ENCODE assay signal across 8 cellular contexts in genomic region chr7:65251851-65252620, GRCh38.
DNase-seq lines count a peak whose midpoint lies in the region; ATAC-seq and TF ChIP-seq lines count a peak whose summit lies in the region.

No MANE protein-coding gene starts in this region.

- peaks cover 5 to 20% of the 10 kb centered on the region in 2 donors for H3K4me1 Mint-ChIP-seq in natural killer cell

- peak; percentile 16 for DNase-seq in stimulated activated CD4-positive, alpha-beta T cell treated with anti-CD3 and anti-CD28 coated beads, Interleukin-1b, Interleukin-23, amount 100 ng/mL, for 48 hours
- no peak for DNase-seq in stimulated activated CD4-positive, alpha-beta T cell treated with anti-CD3 and anti-CD28 coated beads, Interleukin-2, amount 100 ng/mL, for 48 hours
- peak; percentile 85 for DNase-seq in NCI-H526 treated with DMSO at 0.1 percent for 48 hours (lab: John Stamatoyannopoulos, UW)
- peak; percentile 44 to 55 for DNase-seq in activated T-cell treated with anti-CD3 and anti-CD28 coated beads, Interleukin-2, amount 50 U/mL, for 48 hours
- DNase-seq in foreskin fibroblast, result peak; percentile 2 to 37
- no peak for DNase-seq in natural killer cell

- ATAC-seq in HG03139 (IDR thresholded peaks at IDR 0.05; ENCODE audit: unreplicated experiment) (peak; percentile 75), natural killer cell (peak; percentile 79 to 81 (median 79)), HG02840 (IDR thresholded peaks at IDR 0.05; ENCODE audit: low FRiP score, unreplicated experiment) (no peak)

- no peaks in the 10 kb centered on the region for H3K36me3 Mint-ChIP-seq in natural killer cell

- intact Hi-C loops in natural killer cell (cut with micrococcal nuclease), result no loop called here

- TF ChIP-seq CTCF in foreskin fibroblast (IDR thresholded peaks at IDR 0.05; ENCODE audit: low read depth, low read length) (no peak), natural killer cell (IDR thresholded peaks at IDR 0.05) (no peak)

- H3K27ac Mint-ChIP-seq in natural killer cell, result peak overlapping the region in 1 of 2 donors; percentile 88

- H3K9me3 Mint-ChIP-seq in natural killer cell, result no peaks in the 10 kb centered on the region

- peaks cover 0 to 6% of the 10 kb centered on the region in 2 donors for H3K27me3 Mint-ChIP-seq in natural killer cell (ENCODE audit: low read depth in 2 of 2)

- H3K4me3 ChIP-seq in foreskin fibroblast (ENCODE audit: low read depth in 1 of 2, low read length in 2 of 2), result peak overlapping the region; percentile 57

- peak overlapping the region; percentile 95 for H3K4me3 Mint-ChIP-seq in natural killer cell

Comparison
In these comparisons a context has a peak if more than half of its experiments do, and no peak if none do; other contexts are left out.
1. DNase-seq: peak in stimulated activated CD4-positive, alpha-beta T cell treated with anti-CD3 and anti-CD28 coated beads, Interleukin-1b, Interleukin-23, amount 100 ng/mL, for 48 hours (single experiment), NCI-H526 treated with DMSO at 0.1 percent for 48 hours (single experiment), activated T-cell treated with anti-CD3 and anti-CD28 coated beads, Interleukin-2, amount 50 U/mL, for 48 hours (2 of 2) and foreskin fibroblast (2 of 2); none in stimulated activated CD4-positive, alpha-beta T cell treated with anti-CD3 and anti-CD28 coated beads, Interleukin-2, amount 100 ng/mL, for 48 hours (0 of 2) and natural killer cell (single experiment).